Comparison of ENCODE assay signal across 1 cellular context in genomic region chr12:49059385-49060232, GRCh38.
TF ChIP-seq lines count a peak whose summit lies in the region.

No MANE protein-coding gene starts in this region.

TF ChIP-seq in K562, 482 proteins besides CTCF, POLR2A, EP300 and RAD21 (continued from another document):
- TF ChIP-seq VEZF1 (CRISPR knock-in tag; IDR thresholded peaks at IDR 0.05) (peak; percentile 64), ETS1 (conservative IDR thresholded peaks at IDR 0.05; ENCODE audit: control insufficient read depth, low read depth, low read length) (peak; percentile 37; the same call in 1 of the 2 replicates), STAT5B (CRISPR knock-in tag; IDR thresholded peaks at IDR 0.05) (no peak), SNIP1 (IDR thresholded peaks at IDR 0.05; ENCODE audit: low read depth) (no peak), ZBTB33 (CRISPR knock-in tag; IDR thresholded peaks at IDR 0.05) (peak; percentile 24; the same call in 1 of the 2 replicates), MEF2A (IDR thresholded peaks at IDR 0.05; ENCODE audit: control insufficient read depth, low read depth, low read length) (no peak)
TF ChIP-seq in K562: peak in this region for 18.
